In genomic region chr22:39839917-39840510, GRCh38 we compare ENCODE assay signal across 16 cellular contexts. TPM values are rescaled to one million over a fixed set of nuclear protein-coding genes. Genes with fewer than 3 reads are reported as not detected.
DNase-seq lines count a peak whose midpoint lies in the region; ATAC-seq and TF ChIP-seq lines count a peak whose summit lies in the region.
"Had no signal": no experiment of that assay in that cellular context is flagged by ENCODE, and none has a peak within 500 bp of the region (broad histone marks: within the 10 kb centered on the region; RNA-seq: fewer than 3 reads in every experiment).

No MANE protein-coding gene starts in this region.

- peak overlapping the region; percentile 47 for H3K27ac Mint-ChIP-seq in T-helper 1 cell treated with Interleukin-12 subunit alpha and Interleukin-12 subunit beta and Interleukin-4 antibody, amounts not matched to agents 30 μg/mL and 1 μg/mL, for 36 hours
- H3K27ac Mint-ChIP-seq: dendritic cell treated with granulocyte-macrophage colony-stimulating factor and Interleukin-4, amounts not matched to agents 40 ng/mL and 50 ng/mL, for 4 days had no signal

- in situ Hi-C loops in GM13976 (cut with MboI; ENCODE audit: low sequenced_read_pairs, unreplicated experiment) = no loop called here

- DNase-seq in GM13976 (ENCODE audit: low spot score) = peak; percentile 28
- DNase-seq in activated T-helper 9 cell treated with anti-CD3 and anti-CD28 coated beads, Interleukin-2, amount 50 U/mL, for 16 hours (ENCODE audit: low read depth) = peak; percentile 6
- DNase-seq in stimulated activated CD4-positive, alpha-beta T cell treated with anti-CD3 and anti-CD28 coated beads, Interleukin-4, amount 100 ng/mL, for 24 hours = peak; percentile 62
- no peak for DNase-seq in omental fat pad (ENCODE audit: low spot score)
- DNase-seq in NCI-H1105 treated with DMSO at 0.1 percent for 48 hours (lab: John Stamatoyannopoulos, UW) = no peak
- DNase-seq in foreskin fibroblast = no peak
- no peak for DNase-seq in NK-92 (lab: John Stamatoyannopoulos, UW; ENCODE audit: unreplicated experiment)
- DNase-seq: foreskin melanocyte, NCI-H1417, NCI-H748 treated with DMSO at 0.1 percent for 48 hours, tibial artery had no signal

- H3K36me3 Mint-ChIP-seq in T-helper 1 cell treated with Interleukin-12 subunit alpha and Interleukin-12 subunit beta and Interleukin-4 antibody, amounts not matched to agents 30 μg/mL and 1 μg/mL, for 36 hours (ENCODE audit: low read depth) = no peaks in the 10 kb centered on the region

- H3K9me3 Mint-ChIP-seq in T-helper 1 cell treated with Interleukin-12 subunit alpha and Interleukin-12 subunit beta and Interleukin-4 antibody, amounts not matched to agents 30 μg/mL and 1 μg/mL, for 36 hours = peaks cover 3% of the 10 kb centered on the region

- H3K27me3 Mint-ChIP-seq in T-helper 1 cell treated with Interleukin-12 subunit alpha and Interleukin-12 subunit beta and Interleukin-4 antibody, amounts not matched to agents 30 μg/mL and 1 μg/mL, for 36 hours (ENCODE audit: low read depth) = peaks cover 24% of the 10 kb centered on the region
- H3K27me3 Mint-ChIP-seq: naive B cell had no signal

- ATAC-seq in omental fat pad (ENCODE audit: low FRiP score) = no peak
- ATAC-seq: SK-N-SH treated with all-trans-retinoic acid at 6 μM for 48 hours had no signal

- peaks cover 18% of the 10 kb centered on the region for H3K4me1 Mint-ChIP-seq in T-helper 1 cell treated with Interleukin-12 subunit alpha and Interleukin-12 subunit beta and Interleukin-4 antibody, amounts not matched to agents 30 μg/mL and 1 μg/mL, for 36 hours (ENCODE audit: low read depth)

- H3K4me3 Mint-ChIP-seq in T-helper 1 cell treated with Interleukin-12 subunit alpha and Interleukin-12 subunit beta and Interleukin-4 antibody, amounts not matched to agents 30 μg/mL and 1 μg/mL, for 36 hours = no peak overlapping the region
- H3K4me3 Mint-ChIP-seq: dendritic cell treated with granulocyte-macrophage colony-stimulating factor and Interleukin-4, amounts not matched to agents 40 ng/mL and 50 ng/mL, for 4 days had no signal

- H3K4me3 ChIP-seq in foreskin fibroblast (ENCODE audit: low read depth in 1 of 2, low read length in 2 of 2) = no peak overlapping the region
- H3K4me3 ChIP-seq: tibial artery had no signal

- TF ChIP-seq CTCF in GM13976 (IDR thresholded peaks at IDR 0.05; ENCODE audit: borderline replicate concordance, control extremely low read depth, extremely low read depth, insufficient read depth, missing control alignments) (no peak), omental fat pad (IDR thresholded peaks at IDR 0.05) (no peak), foreskin fibroblast (IDR thresholded peaks at IDR 0.05; ENCODE audit: low read depth, low read length) (no peak)

RNA-seq across cellular contexts. Expression of gene ENTHD1, which starts 53.5 kb away (rescaled TPM):
- not detected for total RNA-seq in omental fat pad
- total RNA-seq: kidney epithelial cell had no signal

Comparison
In these comparisons a context has a peak if more than half of its experiments do, and no peak if none do; other contexts are left out.
1. DNase-seq: peak in GM13976 (single experiment), activated T-helper 9 cell treated with anti-CD3 and anti-CD28 coated beads, Interleukin-2, amount 50 U/mL, for 16 hours (single experiment) and stimulated activated CD4-positive, alpha-beta T cell treated with anti-CD3 and anti-CD28 coated beads, Interleukin-4, amount 100 ng/mL, for 24 hours (single experiment); none in omental fat pad (single experiment), NCI-H1105 treated with DMSO at 0.1 percent for 48 hours (single experiment), foreskin fibroblast (0 of 2) and NK-92 (single experiment).